23 cellular contexts compared by ENCODE assay signal in genomic region chr12:65414526-65414925, GRCh38.
"Had no signal": no experiment of that assay in that cellular context is flagged by ENCODE, and none has a peak within 500 bp of the region (broad histone marks: within the 10 kb centered on the region; RNA-seq: fewer than 3 reads in every experiment).

No MANE protein-coding gene starts in this region.

- H3K27me3 ChIP-seq: colonic mucosa, dorsolateral prefrontal cortex, esophagus squamous epithelium, foreskin keratinocyte, ovary, right atrium auricular region, spleen, vagina had no signal

- H3K9me3 ChIP-seq: colonic mucosa, esophagus squamous epithelium, lower lobe of right lung, ovary, psoas muscle, right atrium auricular region, spleen, thoracic aorta, vagina had no signal

- H3K4me1 ChIP-seq: colonic mucosa, esophagus squamous epithelium, foreskin keratinocyte, lower lobe of right lung, psoas muscle, vagina had no signal

- H3K36me3 ChIP-seq: colonic mucosa, lower lobe of right lung, ovary, vagina had no signal

- ATAC-seq: activated CD4-positive, CD25-positive, alpha-beta regulatory T cell treated with anti-CD3 and anti-CD28 coated beads, Interleukin-2, amount 50 U/mL, for 24 hours; effector memory CD8-positive, alpha-beta T cell; left lobe of liver; lower lobe of right lung; natural killer cell treated with Interleukin-12 subunit alpha and Interleukin-12 subunit beta and Interleukin-15 and Interleukin-18, amount 100 ng/mL, for 72 hours; psoas muscle had no signal

- H3K4me3 ChIP-seq: colonic mucosa, dorsolateral prefrontal cortex, esophagus squamous epithelium, lower lobe of right lung, ovary, psoas muscle, right atrium auricular region, spleen, thoracic aorta, vagina had no signal

- H3K27ac ChIP-seq: colonic mucosa, dorsolateral prefrontal cortex, esophagus squamous epithelium, foreskin keratinocyte, lower lobe of right lung, ovary, psoas muscle, right atrium auricular region, spleen, thoracic aorta, vagina, VCaP had no signal

- DNase-seq: activated CD4-positive, alpha-beta T cell treated with anti-CD3 and anti-CD28 coated beads, Interleukin-2, amount 10 ng/mL, durations not matched to agents 24 days and 14 days; activated gamma-delta T cell treated with Interleukin-2 at 50 U/mL for 16 hours; activated T-cell treated with anti-CD3 and anti-CD28 coated beads, Interleukin-2, amount 50 U/mL, for 1 hour; aorta; central memory CD4-positive, alpha-beta T cell; colonic mucosa; dorsolateral prefrontal cortex; effector memory CD8-positive, alpha-beta T cell; esophagus squamous epithelium; lower lobe of right lung; ovary; psoas muscle; spleen; stimulated activated CD4-positive, alpha-beta T cell treated with anti-CD3 and anti-CD28 coated beads, Interleukin-4, amount 100 ng/mL, for 1 hour; stimulated activated naive CD4-positive, alpha-beta T cell had no signal
